9 cellular contexts compared by ENCODE assay signal in the genomic region with DNA sequence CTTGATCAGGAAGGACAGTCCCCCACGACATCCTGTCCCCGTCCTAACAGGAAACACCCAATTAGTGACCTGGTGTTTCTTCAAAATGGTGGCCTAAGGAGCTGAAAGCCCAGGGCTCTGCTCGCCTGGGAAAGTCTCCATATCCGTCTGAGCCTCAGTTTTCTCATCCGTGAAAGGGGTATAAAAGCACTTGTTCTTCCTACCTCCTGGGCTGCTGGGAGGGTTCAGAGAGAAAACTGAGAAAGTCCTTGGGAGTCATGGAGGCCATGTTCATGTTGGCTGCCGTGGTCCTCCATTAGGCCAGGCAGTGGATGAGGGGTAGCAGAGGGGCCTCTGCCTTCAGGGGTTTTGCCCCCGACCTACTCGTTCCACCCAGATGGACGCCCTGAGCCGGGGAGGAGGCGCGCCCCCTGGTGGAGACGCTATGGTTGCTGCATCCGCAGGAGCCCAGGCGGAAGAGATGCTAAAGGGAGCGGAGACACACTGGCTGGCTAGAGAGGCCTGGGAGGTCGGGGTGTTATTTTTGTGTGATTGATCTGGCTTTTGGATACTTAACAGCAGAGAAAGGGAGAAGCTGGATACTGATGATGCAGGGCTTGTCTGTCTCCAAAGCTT.
DNase-seq lines count a peak whose midpoint lies in the region; ATAC-seq and TF ChIP-seq lines count a peak whose summit lies in the region.
"Had no signal": no experiment of that assay in that cellular context is flagged by ENCODE, and none has a peak within 500 bp of the region (broad histone marks: within the 10 kb centered on the region; RNA-seq: fewer than 3 reads in every experiment).

No MANE protein-coding gene starts in this region.

- peaks cover 0 to 21% (median 2%) of the 10 kb centered on the region in 4 donors for H3K36me3 ChIP-seq in upper lobe of left lung

- no peaks in the 10 kb centered on the region for H3K4me1 Mint-ChIP-seq in chondrocyte (ENCODE audit: low read depth)
- no peaks in the 10 kb centered on the region for H3K4me1 Mint-ChIP-seq in nephron

- 56 to 68% methylated on average over 12 to 17 of the region's 17 CpGs for WGBS in upper lobe of left lung, 2 donors

- peaks cover 0 to 9% (median 0%) of the 10 kb centered on the region in 4 donors for H3K4me1 ChIP-seq in upper lobe of left lung

- H3K27ac Mint-ChIP-seq in chondrocyte (ENCODE audit: unreplicated experiment) (no peak overlapping the region), nephron (no peak overlapping the region)

- peaks cover 1% of the 10 kb centered on the region for H3K36me3 Mint-ChIP-seq in chondrocyte (ENCODE audit: low read depth)
- H3K36me3 Mint-ChIP-seq in nephron (ENCODE audit: low read depth) = peaks cover 2% of the 10 kb centered on the region

- H3K27me3 ChIP-seq in upper lobe of left lung = no peaks in the 10 kb centered on the region

- no peak for TF ChIP-seq EP300 in upper lobe of left lung (IDR thresholded peaks at IDR 0.05)

- TF ChIP-seq CTCF in chondrocyte (IDR thresholded peaks at IDR 0.05) (peak; percentile 78), nephron (IDR thresholded peaks at IDR 0.05; ENCODE audit: unreplicated experiment in 3 of 3) (peak; percentile 38 to 65 (median 58)), upper lobe of left lung (IDR thresholded peaks at IDR 0.05) (peak; percentile 44 to 63 (median 53))

- no peaks in the 10 kb centered on the region for H3K9me3 Mint-ChIP-seq in chondrocyte (ENCODE audit: low read depth)
- H3K9me3 Mint-ChIP-seq in nephron = no peaks in the 10 kb centered on the region

- H3K27me3 Mint-ChIP-seq in chondrocyte (ENCODE audit: low read depth) (no peaks in the 10 kb centered on the region), nephron (ENCODE audit: low read depth) (no peaks in the 10 kb centered on the region)

- H3K27ac ChIP-seq in upper lobe of left lung = no peak overlapping the region
- H3K27ac ChIP-seq: skin epidermis had no signal

- no peak overlapping the region for H3K4me3 ChIP-seq in upper lobe of left lung
- H3K4me3 ChIP-seq: skin epidermis had no signal

- TF ChIP-seq POLR2A in upper lobe of left lung (IDR thresholded peaks at IDR 0.05) = no peak

- no peaks in the 10 kb centered on the region for H3K9me3 ChIP-seq in upper lobe of left lung

- ATAC-seq in upper lobe of left lung (ENCODE audit: low FRiP score in 2 of 2) (peak; percentile 2 to 61), HG03039 (IDR thresholded peaks at IDR 0.05; ENCODE audit: unreplicated experiment) (no peak)

- H3K4me3 Mint-ChIP-seq in chondrocyte (ENCODE audit: unreplicated experiment) = no peak overlapping the region
- no peak overlapping the region for H3K4me3 Mint-ChIP-seq in nephron

- DNase-seq in GM19240 (ENCODE audit: insufficient read length, low spot score) (peak; percentile 60), chondrocyte (ENCODE audit: low spot score) (peak; percentile 71), upper lobe of left lung (peak in 1 of 2 donors; percentile 87), GOT3 (lab: John Stamatoyannopoulos, UW) (no peak), mucosa of gallbladder (ENCODE audit: low spot score) (no peak)
- peak; percentile 12 to 27 (median 21) for DNase-seq in activated CD4-positive, CD25-positive, alpha-beta regulatory T cell (lab: John Stamatoyannopoulos, UW)

Comparison
In these comparisons a context has a peak if more than half of its experiments do, and no peak if none do; other contexts are left out.
1. DNase-seq: peak in GM19240 (single experiment), activated CD4-positive, CD25-positive, alpha-beta regulatory T cell (4 of 4) and chondrocyte (single experiment); none in GOT3 (single experiment) and mucosa of gallbladder (single experiment).
2. Peak in every context shown above with its lines, with median percentiles within 50 percentile points of each other: CTCF ChIP-seq.